32 cellular contexts compared by ENCODE assay signal in genomic region chr11:8266246-8267241, GRCh38. TPM values are rescaled to one million over a fixed set of nuclear protein-coding genes. Genes with fewer than 3 reads are reported as not detected.
DNase-seq lines count a peak whose midpoint lies in the region; ATAC-seq, FAIRE-seq and TF ChIP-seq lines count a peak whose summit lies in the region.
"Had no signal": no experiment of that assay in that cellular context is flagged by ENCODE, and none has a peak within 500 bp of the region (broad histone marks: within the 10 kb centered on the region; RNA-seq: fewer than 3 reads in every experiment).

No MANE protein-coding gene starts in this region.

- H3K4me3 ChIP-seq in astrocyte (ENCODE audit: insufficient read depth, low read depth, low read length) (no peak overlapping the region), upper lobe of right lung (no peak overlapping the region)
- no peak overlapping the region for H3K4me3 ChIP-seq in naive thymus-derived CD4-positive, alpha-beta T cell (ENCODE audit: low read length)
- H3K4me3 ChIP-seq: left lung, MG63, SJCRH30 had no signal

- H3K36me3 Mint-ChIP-seq in astrocyte (ENCODE audit: low read depth, unreplicated experiment): no peaks in the 10 kb centered on the region
- H3K36me3 Mint-ChIP-seq in naive thymus-derived CD4-positive, alpha-beta T cell: no peaks in the 10 kb centered on the region
- H3K36me3 Mint-ChIP-seq: activated naive CD4-positive, alpha-beta T cell treated with anti-CD3 and anti-CD28 coated beads, Interleukin-2, amount 50 U/mL, for 72 hours; immature natural killer cell; naive thymus-derived CD8-positive, alpha-beta T cell; stimulated activated memory B cell treated with anti-CD40 and anti-IgM and Interleukin-4, amounts not matched to agents 10 μg/mL and 1 μg/mL and 100 μg/mL, for 72 hours had no signal

- H3K27me3 ChIP-seq in astrocyte (ENCODE audit: insufficient read depth, low read length) (peaks cover 72% of the 10 kb centered on the region), upper lobe of right lung (peaks cover 83% of the 10 kb centered on the region)
- peaks cover 0 to 12% of the 10 kb centered on the region in 2 donors for H3K27me3 ChIP-seq in naive thymus-derived CD4-positive, alpha-beta T cell (ENCODE audit: control insufficient read depth in 2 of 2, insufficient read depth in 2 of 2, low read length in 2 of 2)

- no peaks in the 10 kb centered on the region for H4K20me1 ChIP-seq in astrocyte (ENCODE audit: insufficient read depth, low read length)

- H3K27ac ChIP-seq in astrocyte (ENCODE audit: low read depth, low read length): no peak overlapping the region
- H3K27ac ChIP-seq in naive thymus-derived CD4-positive, alpha-beta T cell (ENCODE audit: low read depth, low read length): no peak overlapping the region
- H3K27ac ChIP-seq in upper lobe of right lung: no peak overlapping the region
- H3K27ac ChIP-seq: ascending aorta, gastroesophageal sphincter, left lung, pancreas, SJCRH30, suprapubic skin had no signal

- ATAC-seq in left ventricle myocardium superior: no peak
- no peak for ATAC-seq in Right ventricle myocardium inferior
- ATAC-seq in naive thymus-derived CD4-positive, alpha-beta T cell: no peak
- no peak for ATAC-seq in upper lobe of right lung
- ATAC-seq: activated CD4-positive, CD25-positive, alpha-beta regulatory T cell treated with anti-CD3 and anti-CD28 coated beads, Interleukin-2, amount 50 U/mL, for 24 hours; activated CD8-positive, alpha-beta T cell treated with anti-CD3 and anti-CD28 coated beads, Interleukin-2, amount 10 ng/mL, durations not matched to agents 7 days and 5 days; activated naive CD4-positive, alpha-beta T cell treated with anti-CD3 and anti-CD28 coated beads, Interleukin-2, amount 50 U/mL, for 72 hours; activated T-cell treated with anti-CD3 and anti-CD28 coated beads, Interleukin-2, amount 50 U/mL, for 4 hours; gastroesophageal sphincter; left lung; naive thymus-derived CD8-positive, alpha-beta T cell; Panc1; pancreas; right cardiac atrium; stimulated activated memory B cell treated with anti-CD40 and anti-IgM and Interleukin-4, amounts not matched to agents 10 μg/mL and 1 μg/mL and 100 μg/mL, for 72 hours had no signal

- no peaks in the 10 kb centered on the region for H3K9me3 ChIP-seq in astrocyte (ENCODE audit: insufficient read depth, low read depth, low read length)
- H3K9me3 ChIP-seq in naive thymus-derived CD4-positive, alpha-beta T cell (ENCODE audit: control insufficient read depth in 2 of 3, low read length in 3 of 3): no peaks in the 10 kb centered on the region
- H3K9me3 ChIP-seq in upper lobe of right lung: no peaks in the 10 kb centered on the region
- H3K9me3 ChIP-seq: ascending aorta, gastroesophageal sphincter, left lung, MG63, pancreas, SJCRH30, suprapubic skin had no signal

- no peak for TF ChIP-seq CTCF in astrocyte (IDR thresholded peaks at IDR 0.05; ENCODE audit: insufficient read depth, low read depth, low read length)
- no peak for TF ChIP-seq CTCF in upper lobe of right lung (IDR thresholded peaks at IDR 0.05)

- H3K79me2 ChIP-seq in astrocyte (ENCODE audit: insufficient read depth, low read length): no peaks in the 10 kb centered on the region

- POLR2A ChIA-PET in naive thymus-derived CD4-positive, alpha-beta T cell (lab: Charles Lee): no interaction called here

- no peak overlapping the region for H3K9ac ChIP-seq in astrocyte (ENCODE audit: low read length)

- H3K4me1 Mint-ChIP-seq in astrocyte (ENCODE audit: low read depth, unreplicated experiment): peaks cover 6% of the 10 kb centered on the region
- peaks cover 9 to 13% (median 12%) of the 10 kb centered on the region in 7 donors for H3K4me1 Mint-ChIP-seq in naive thymus-derived CD4-positive, alpha-beta T cell

- no peak overlapping the region for H3K27ac Mint-ChIP-seq in astrocyte (ENCODE audit: unreplicated experiment)
- H3K27ac Mint-ChIP-seq in naive thymus-derived CD4-positive, alpha-beta T cell: no peak overlapping the region
- H3K27ac Mint-ChIP-seq: activated CD8-positive, alpha-beta T cell treated with anti-CD3 and anti-CD28 coated beads, Interleukin-2, amount 10 ng/mL, durations not matched to agents 7 days and 5 days; activated naive CD4-positive, alpha-beta T cell treated with anti-CD3 and anti-CD28 coated beads, Interleukin-2, amount 50 U/mL, for 72 hours; immature natural killer cell; naive thymus-derived CD8-positive, alpha-beta T cell; stimulated activated memory B cell treated with anti-CD40 and anti-IgM and Interleukin-4, amounts not matched to agents 10 μg/mL and 1 μg/mL and 100 μg/mL, for 72 hours had no signal

- no peak overlapping the region for H3K4me2 ChIP-seq in astrocyte (ENCODE audit: low read length)

- H3K4me3 Mint-ChIP-seq in astrocyte (ENCODE audit: unreplicated experiment): peak overlapping the region; percentile 64
- H3K4me3 Mint-ChIP-seq in naive thymus-derived CD4-positive, alpha-beta T cell: peak overlapping the region in 7 of 10 donors; percentile 12 to 63 (median 35)
- H3K4me3 Mint-ChIP-seq: activated CD8-positive, alpha-beta T cell treated with anti-CD3 and anti-CD28 coated beads, Interleukin-2, amount 10 ng/mL, durations not matched to agents 7 days and 5 days had no signal

- CTCF ChIA-PET in naive thymus-derived CD4-positive, alpha-beta T cell (lab: Charles Lee): interaction anchor here (1.3 kb wide), 1 partner anchor 38 kb away, joined by 3 read pairs; no protein-coding TSS in a partner anchor

- H3K4me1 ChIP-seq in astrocyte (ENCODE audit: insufficient read depth, low read length): peaks cover 11% of the 10 kb centered on the region
- H3K4me1 ChIP-seq in naive thymus-derived CD4-positive, alpha-beta T cell (ENCODE audit: control insufficient read depth in 2 of 2, insufficient read depth in 2 of 2, low read length in 2 of 2): peaks cover 0 to 10% of the 10 kb centered on the region in 2 donors
- H3K4me1 ChIP-seq in upper lobe of right lung: peaks cover 26% of the 10 kb centered on the region
- H3K4me1 ChIP-seq: SJCRH30 had no signal

- intact Hi-C loops in left ventricle myocardium superior (cut with micrococcal nuclease): no loop called here
- intact Hi-C loops in Right ventricle myocardium inferior (cut with DNase I): no loop called here
- intact Hi-C loops in naive thymus-derived CD4-positive, alpha-beta T cell (cut with micrococcal nuclease): loop anchor here in 1 of 2 donors (10.0 kb wide), 1 partner anchor 262 kb away; no protein-coding TSS in a partner anchor
- intact Hi-C loops in upper lobe of right lung (cut with DNase I): no loop called here

- H2AFZ ChIP-seq in astrocyte (ENCODE audit: low read depth, low read length): no peak overlapping the region

- DNase-seq in left ventricle myocardium superior (peak; percentile 8), Right ventricle myocardium inferior (ENCODE audit: missing footprints) (no peak), astrocyte (ENCODE audit: low read depth) (no peak), upper lobe of right lung (peak; percentile 31), UCSD-AML1 (lab: John Stamatoyannopoulos, UW; ENCODE audit: unreplicated experiment) (no peak), amygdala (lab: John Stamatoyannopoulos, UW) (no peak)
- DNase-seq in naive thymus-derived CD4-positive, alpha-beta T cell: no peak
- DNase-seq: activated CD8-positive, alpha-beta T cell treated with anti-CD3 and anti-CD28 coated beads, Interleukin-2, amount 10 ng/mL, durations not matched to agents 7 days and 5 days; activated T-cell treated with anti-CD3 and anti-CD28 coated beads, Interleukin-2, amount 50 U/mL, for 4 hours; central memory CD4-positive, alpha-beta T cell; hippocampal formation; immature natural killer cell; KG1; left lung; MG63; naive thymus-derived CD8-positive, alpha-beta T cell; NCI-H2029 treated with DMSO at 0.1 percent for 48 hours; right cardiac atrium; SJCRH30; stimulated activated CD4-positive, alpha-beta T cell treated with anti-CD3 and anti-CD28 coated beads, Interleukin-4, amount 100 ng/mL, for 24 hours had no signal

- no peaks in the 10 kb centered on the region for H3K9me3 Mint-ChIP-seq in astrocyte (ENCODE audit: unreplicated experiment)
- H3K9me3 Mint-ChIP-seq in naive thymus-derived CD4-positive, alpha-beta T cell: no peaks in the 10 kb centered on the region
- H3K9me3 Mint-ChIP-seq: activated naive CD4-positive, alpha-beta T cell treated with anti-CD3 and anti-CD28 coated beads, Interleukin-2, amount 50 U/mL, for 72 hours; activated T-cell treated with anti-CD3 and anti-CD28 coated beads, Interleukin-2, amount 50 U/mL, for 4 hours; naive thymus-derived CD8-positive, alpha-beta T cell; stimulated activated memory B cell treated with anti-CD40 and anti-IgM and Interleukin-4, amounts not matched to agents 10 μg/mL and 1 μg/mL and 100 μg/mL, for 72 hours had no signal

- H3K27me3 Mint-ChIP-seq in astrocyte (ENCODE audit: low read depth, unreplicated experiment): peaks cover 80% of the 10 kb centered on the region
- H3K27me3 Mint-ChIP-seq in naive thymus-derived CD4-positive, alpha-beta T cell: peaks cover 68 to 88% (median 74%) of the 10 kb centered on the region in 5 donors

- H3K36me3 ChIP-seq in astrocyte (ENCODE audit: insufficient read depth, low read length) (no peaks in the 10 kb centered on the region), upper lobe of right lung (no peaks in the 10 kb centered on the region)
- H3K36me3 ChIP-seq in naive thymus-derived CD4-positive, alpha-beta T cell (ENCODE audit: control insufficient read depth in 2 of 3, insufficient read depth in 3 of 3, low read length in 3 of 3): no peaks in the 10 kb centered on the region
- H3K36me3 ChIP-seq: ascending aorta, gastroesophageal sphincter, left lung, MG63, pancreas, SJCRH30, suprapubic skin had no signal

- FAIRE-seq in astrocyte (lab: Jason Lieb, UNC): no peak
- FAIRE-seq: GM12891, HTR-8/SVneo, pancreas had no signal

RNA-seq across cellular contexts. Expression of gene LMO1, which starts 2.9 kb away (rescaled TPM):
- 2.6 TPM for total RNA-seq in left ventricle myocardium superior
- total RNA-seq in Right ventricle myocardium inferior: 3.6 TPM
- total RNA-seq in astrocyte: 0.46 and 1.5 TPM in 2 replicates
- total RNA-seq in naive thymus-derived CD4-positive, alpha-beta T cell: not detected
- polyA plus RNA-seq in naive thymus-derived CD4-positive, alpha-beta T cell: not detected
- total RNA-seq in upper lobe of right lung: not detected
- total RNA-seq: activated CD8-positive, alpha-beta T cell treated with anti-CD3 and anti-CD28 coated beads, Interleukin-2, amount 10 ng/mL, durations not matched to agents 7 days and 5 days; activated naive CD4-positive, alpha-beta T cell treated with anti-CD3 and anti-CD28 coated beads, Interleukin-2, amount 50 U/mL, for 72 hours; activated T-cell treated with anti-CD3 and anti-CD28 coated beads, Interleukin-2, amount 50 U/mL, for 4 hours; ascending aorta; dermis blood vessel endothelial cell; gastroesophageal sphincter; left lung; naive thymus-derived CD8-positive, alpha-beta T cell; urinary bladder had no signal
- polyA plus RNA-seq: immature natural killer cell; naive thymus-derived CD8-positive, alpha-beta T cell had no signal

Comparison
In these comparisons a context has a peak if more than half of its experiments do, and no peak if none do; other contexts are left out.
1. DNase-seq: peak in left ventricle myocardium superior (single experiment) and upper lobe of right lung (single experiment); none in Right ventricle myocardium inferior (single experiment), astrocyte (single experiment), naive thymus-derived CD4-positive, alpha-beta T cell (0 of 9), UCSD-AML1 (single experiment) and amygdala (0 of 56).